1 cellular context compared by ENCODE assay signal in the genomic region with DNA sequence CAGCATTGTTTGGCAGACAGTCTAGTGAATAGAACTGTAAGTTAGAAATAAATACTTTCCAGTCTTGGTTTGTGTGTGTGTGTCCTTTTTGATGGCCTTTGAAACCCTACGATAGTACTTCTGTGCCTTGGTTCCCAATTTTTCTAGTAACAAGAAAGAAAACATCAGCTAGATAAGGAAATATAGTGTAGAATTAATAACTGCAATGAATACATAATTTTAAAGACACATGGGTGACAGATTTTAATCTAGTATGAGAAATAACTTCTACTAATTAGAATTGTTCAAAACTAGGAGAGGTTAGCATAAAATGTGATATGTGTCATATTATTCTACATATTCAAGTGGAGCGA.
TF ChIP-seq lines count a peak whose summit lies in the region.

No MANE protein-coding gene starts in this region.

TF ChIP-seq in K562, 482 proteins besides CTCF, POLR2A, EP300 and RAD21:
- TF ChIP-seq, protein P1, sequence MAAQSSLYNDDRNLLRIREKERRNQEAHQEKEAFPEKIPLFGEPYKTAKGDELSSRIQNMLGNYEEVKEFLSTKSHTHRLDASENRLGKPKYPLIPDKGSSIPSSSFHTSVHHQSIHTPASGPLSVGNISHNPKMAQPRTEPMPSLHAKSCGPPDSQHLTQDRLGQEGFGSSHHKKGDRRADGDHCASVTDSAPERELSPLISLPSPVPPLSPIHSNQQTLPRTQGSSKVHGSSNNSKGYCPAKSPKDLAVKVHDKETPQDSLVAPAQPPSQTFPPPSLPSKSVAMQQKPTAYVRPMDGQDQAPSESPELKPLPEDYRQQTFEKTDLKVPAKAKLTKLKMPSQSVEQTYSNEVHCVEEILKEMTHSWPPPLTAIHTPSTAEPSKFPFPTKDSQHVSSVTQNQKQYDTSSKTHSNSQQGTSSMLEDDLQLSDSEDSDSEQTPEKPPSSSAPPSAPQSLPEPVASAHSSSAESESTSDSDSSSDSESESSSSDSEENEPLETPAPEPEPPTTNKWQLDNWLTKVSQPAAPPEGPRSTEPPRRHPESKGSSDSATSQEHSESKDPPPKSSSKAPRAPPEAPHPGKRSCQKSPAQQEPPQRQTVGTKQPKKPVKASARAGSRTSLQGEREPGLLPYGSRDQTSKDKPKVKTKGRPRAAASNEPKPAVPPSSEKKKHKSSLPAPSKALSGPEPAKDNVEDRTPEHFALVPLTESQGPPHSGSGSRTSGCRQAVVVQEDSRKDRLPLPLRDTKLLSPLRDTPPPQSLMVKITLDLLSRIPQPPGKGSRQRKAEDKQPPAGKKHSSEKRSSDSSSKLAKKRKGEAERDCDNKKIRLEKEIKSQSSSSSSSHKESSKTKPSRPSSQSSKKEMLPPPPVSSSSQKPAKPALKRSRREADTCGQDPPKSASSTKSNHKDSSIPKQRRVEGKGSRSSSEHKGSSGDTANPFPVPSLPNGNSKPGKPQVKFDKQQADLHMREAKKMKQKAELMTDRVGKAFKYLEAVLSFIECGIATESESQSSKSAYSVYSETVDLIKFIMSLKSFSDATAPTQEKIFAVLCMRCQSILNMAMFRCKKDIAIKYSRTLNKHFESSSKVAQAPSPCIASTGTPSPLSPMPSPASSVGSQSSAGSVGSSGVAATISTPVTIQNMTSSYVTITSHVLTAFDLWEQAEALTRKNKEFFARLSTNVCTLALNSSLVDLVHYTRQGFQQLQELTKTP (IDR thresholded peaks at IDR 0.05; ENCODE audit: low read depth in 1 of 2, partially characterized antibody in 2 of 2): no peak
- TF ChIP-seq MECOM (CRISPR knock-in tag; IDR thresholded peaks at IDR 0.05) (no peak), ASH1L (IDR thresholded peaks at IDR 0.05; ENCODE audit: borderline replicate concordance, low read depth, partially characterized antibody) (no peak), TFAM (CRISPR knock-in tag; conservative IDR thresholded peaks at IDR 0.05) (no peak)
